ENCODE assay signal across 8 cellular contexts in genomic region chr7:7761974-7762769, GRCh38. TPM values are rescaled to one million over a fixed set of nuclear protein-coding genes. Genes with fewer than 3 reads are reported as not detected.
DNase-seq lines count a peak whose midpoint lies in the region; ATAC-seq and TF ChIP-seq lines count a peak whose summit lies in the region.

No MANE protein-coding gene starts in this region.

- H3K18ac ChIP-seq in mesendoderm (ENCODE audit: low read length) = no peak overlapping the region

- TF ChIP-seq CTCF in MM.1S (IDR thresholded peaks at IDR 0.05; ENCODE audit: low read length) (no peak), mesothelial cell of epicardium (IDR thresholded peaks at IDR 0.05; ENCODE audit: unreplicated experiment) (no peak)

- H3K23ac ChIP-seq in mesendoderm (ENCODE audit: low read length) = no peak overlapping the region

- H3K27ac ChIP-seq in MM.1S (ENCODE audit: low read length) = peak overlapping the region; percentile 55; the same call in 1 of the 2 replicates
- H3K27ac ChIP-seq in mesendoderm (ENCODE audit: low read depth, low read length) = no peak overlapping the region

- H3K9ac ChIP-seq in MM.1S (ENCODE audit: low read length) = peak overlapping the region; percentile 36; the same call in 1 of the 2 replicates
- H3K9ac ChIP-seq in mesendoderm (ENCODE audit: low read length) = no peak overlapping the region

- H3K9me3 ChIP-seq in MM.1S (replicated peaks; ENCODE audit: insufficient read depth, low read length) = no peaks in the 10 kb centered on the region

- H3K79me2 ChIP-seq in MM.1S (ENCODE audit: low read length) = no peaks in the 10 kb centered on the region
- no peaks in the 10 kb centered on the region for H3K79me2 ChIP-seq in mesendoderm (ENCODE audit: control insufficient read depth, insufficient read depth, low read length)

- H2AK5ac ChIP-seq in mesendoderm (ENCODE audit: low read length) = no peak overlapping the region

- H3K36me3 ChIP-seq in MM.1S (replicated peaks; ENCODE audit: insufficient read depth, low read length) (no peaks in the 10 kb centered on the region), mesendoderm (ENCODE audit: control insufficient read depth, insufficient read depth, low read length) (no peaks in the 10 kb centered on the region)

- H3K9me2 ChIP-seq in MM.1S (replicated peaks; ENCODE audit: insufficient read depth, low read length) = no peaks in the 10 kb centered on the region

- H3K4me3 Mint-ChIP-seq in central memory CD8-positive, alpha-beta T cell = peak overlapping the region; percentile 78
- H3K4me3 Mint-ChIP-seq in mesothelial cell of epicardium = peak overlapping the region; percentile 7

- H3K4me1 ChIP-seq in MM.1S (ENCODE audit: low read length) (peaks cover 6% of the 10 kb centered on the region; the same call in 1 of the 2 replicates), mesendoderm (ENCODE audit: control insufficient read depth, low read depth, low read length) (no peaks in the 10 kb centered on the region)

- no peaks in the 10 kb centered on the region for H4K20me1 ChIP-seq in MM.1S (ENCODE audit: insufficient read depth, low read length)

- WGBS in mesendoderm (ENCODE audit: extremely low coverage, insufficient coverage, low lambda C conversion rate) = no CpG with 5 or more reads among the region's 9 CpGs

- H3K4me3 ChIP-seq in GM08714 (ENCODE audit: low read length) = peak overlapping the region; percentile 62
- H3K4me3 ChIP-seq in MM.1S (ENCODE audit: low read length) = peak overlapping the region; percentile 70
- no peak overlapping the region for H3K4me3 ChIP-seq in mesendoderm (ENCODE audit: low read length)

- H3K56ac ChIP-seq in mesendoderm (ENCODE audit: low read length) = no peak overlapping the region

- peak; percentile 60 for ATAC-seq in GM21529 (IDR thresholded peaks at IDR 0.05; ENCODE audit: unreplicated experiment)
- peak; percentile 82 for ATAC-seq in central memory CD8-positive, alpha-beta T cell (replicated peaks; ENCODE audit: extremely low read depth, poor library complexity, severe bottlenecking)

- peaks cover 12% of the 10 kb centered on the region for H3F3A ChIP-seq in MM.1S (ENCODE audit: insufficient read depth, low read length)

- H4K5ac ChIP-seq in mesendoderm (ENCODE audit: low read length) = no peak overlapping the region

- H2AFZ ChIP-seq in MM.1S (ENCODE audit: low read length) = peak overlapping the region; percentile 64

- peak overlapping the region; percentile 95 for H3K4me2 ChIP-seq in MM.1S (ENCODE audit: low read depth, low read length)
- no peak overlapping the region for H3K4me2 ChIP-seq in mesendoderm (ENCODE audit: low read length)

- H2BK15ac ChIP-seq in mesendoderm (replicated peaks; ENCODE audit: low read depth) = no peak overlapping the region

- H3K27me3 ChIP-seq in MM.1S (replicated peaks; ENCODE audit: insufficient read depth, low read length) (no peaks in the 10 kb centered on the region), mesendoderm (ENCODE audit: insufficient read depth, low read length, poor library complexity) (no peaks in the 10 kb centered on the region)

- H3K4ac ChIP-seq in mesendoderm (ENCODE audit: low read depth, low read length) = no peak overlapping the region

- H3K27me3 Mint-ChIP-seq in central memory CD8-positive, alpha-beta T cell = no peaks in the 10 kb centered on the region
- no peaks in the 10 kb centered on the region for H3K27me3 Mint-ChIP-seq in mesothelial cell of epicardium (ENCODE audit: low read depth)

- peak overlapping the region; percentile 83 for H3K27ac Mint-ChIP-seq in central memory CD8-positive, alpha-beta T cell (ENCODE audit: low read depth)
- peak overlapping the region; percentile 30 for H3K27ac Mint-ChIP-seq in mesothelial cell of epicardium

- DNase-seq in MM.1S = peak; percentile 74
- DNase-seq in central memory CD8-positive, alpha-beta T cell (ENCODE audit: low spot score in 2 of 2) = no peak
- DNase-seq in mesothelial cell of epicardium (ENCODE audit: low spot score in 2 of 2, unreplicated experiment in 2 of 2) = no peak
- DNase-seq in ecto neural progenitor cell (ENCODE audit: low spot score) = no peak
- DNase-seq in MV-4-11 (lab: John Stamatoyannopoulos, UW) = no peak
- DNase-seq in mesendoderm = no peak

- H2BK120ac ChIP-seq in mesendoderm (ENCODE audit: low read depth, low read length) = no peak overlapping the region

- H3K9me3 Mint-ChIP-seq in central memory CD8-positive, alpha-beta T cell = no peaks in the 10 kb centered on the region
- H3K9me3 Mint-ChIP-seq in mesothelial cell of epicardium = no peaks in the 10 kb centered on the region

- peaks cover 40% of the 10 kb centered on the region for H3K4me1 Mint-ChIP-seq in central memory CD8-positive, alpha-beta T cell
- peaks cover 20% of the 10 kb centered on the region for H3K4me1 Mint-ChIP-seq in mesothelial cell of epicardium

- H2BK5ac ChIP-seq in mesendoderm (ENCODE audit: low read length) = no peak overlapping the region

- H3K79me1 ChIP-seq in mesendoderm (ENCODE audit: low read length) = no peaks in the 10 kb centered on the region

- H4K8ac ChIP-seq in mesendoderm (ENCODE audit: low read depth, low read length) = no peak overlapping the region

- H3K36me3 Mint-ChIP-seq in central memory CD8-positive, alpha-beta T cell (ENCODE audit: insufficient read depth) = peaks cover 2% of the 10 kb centered on the region
- no peaks in the 10 kb centered on the region for H3K36me3 Mint-ChIP-seq in mesothelial cell of epicardium

RNA-seq across cellular contexts. Expression of gene RPA3, which starts 43.8 kb away (rescaled TPM):
- 20.5 to 22.9 TPM (median 22.2 TPM) in 3 replicates for total RNA-seq in mesothelial cell of epicardium
- polyA plus RNA-seq in mesendoderm (2013, experiment 1 of 2) = 105 TPM
- 110 TPM for polyA plus RNA-seq in mesendoderm (2013, experiment 2 of 2)
